In genomic region chr3:36477655-36478054, GRCh38 we compare ENCODE assay signal across 31 cellular contexts.
A peak's percentile ranks its signal among the peaks of the same experiment; 100 is the strongest.
DNase-seq lines count a peak whose midpoint lies in the region; ATAC-seq and TF ChIP-seq lines count a peak whose summit lies in the region.
"Had no signal": no experiment of that assay in that cellular context is flagged by ENCODE, and none has a peak within 500 bp of the region (broad histone marks: within the 10 kb centered on the region; RNA-seq: fewer than 3 reads in every experiment).

No MANE protein-coding gene starts in this region.

- H3K4me3 ChIP-seq in fibroblast of mammary gland (ENCODE audit: control insufficient read depth, low read depth, low read length) (no peak overlapping the region), skeletal muscle tissue (ENCODE audit: low read length in 3 of 3) (no peak overlapping the region)
- H3K4me3 ChIP-seq: psoas muscle, skin epidermis had no signal

- no peaks in the 10 kb centered on the region for H3K27me3 ChIP-seq in skeletal muscle tissue (ENCODE audit: control insufficient read depth in 3 of 3, insufficient read depth in 3 of 3, low read length in 3 of 3)

- H3K4me1 ChIP-seq in skeletal muscle tissue (ENCODE audit: control insufficient read depth in 3 of 3, insufficient read depth in 3 of 3, low read length in 3 of 3) = peaks cover 0 to 5% (median 0%) of the 10 kb centered on the region in 3 donors
- H3K4me1 ChIP-seq: psoas muscle had no signal

- H3K27ac ChIP-seq in skeletal muscle tissue (ENCODE audit: low read depth, low read length) = peak overlapping the region; percentile 45
- H3K27ac ChIP-seq: psoas muscle had no signal

- no peaks in the 10 kb centered on the region for H3K36me3 ChIP-seq in skeletal muscle tissue (ENCODE audit: control insufficient read depth in 3 of 3, insufficient read depth in 3 of 3, low read length in 3 of 3)

- no peaks in the 10 kb centered on the region for H3K9me3 ChIP-seq in skeletal muscle tissue (ENCODE audit: control insufficient read depth in 3 of 3, low read length in 3 of 3)
- H3K9me3 ChIP-seq: psoas muscle had no signal

- TF ChIP-seq CTCF in fibroblast of mammary gland (conservative IDR thresholded peaks at IDR 0.05; ENCODE audit: control insufficient read depth, insufficient read depth, low read depth, low read length) = no peak

- H3K9ac ChIP-seq in skeletal muscle tissue (ENCODE audit: low read depth in 1 of 3, low read length in 3 of 3) = no peak overlapping the region

- peak; percentile 80 for DNase-seq in AG20443 (ENCODE audit: low spot score)
- DNase-seq in M059J (ENCODE audit: low read depth) = peak; percentile 5
- DNase-seq in fibroblast of mammary gland (ENCODE audit: low read depth) = peak; percentile 86
- no peak for DNase-seq in T-helper 9 cell
- no peak for DNase-seq in stimulated activated CD4-positive, alpha-beta T cell treated with anti-CD3 and anti-CD28 coated beads, Interleukin-2, amount 100 ng/mL, for 48 hours
- no peak for DNase-seq in T-helper 1 cell
- DNase-seq: ACHN; activated CD4-positive, alpha-beta T cell treated with anti-CD3 and anti-CD28 coated beads for 1 hour; activated CD8-positive, alpha-beta T cell treated with anti-CD3 and anti-CD28 coated beads for 36 hours; activated T-cell treated with anti-CD3 and anti-CD28 coated beads for 4 hours; anterior cingulate cortex; cortex of kidney; DND-41; effector memory CD8-positive, alpha-beta T cell; H9; head of caudate nucleus; IMR-90; naive thymus-derived CD8-positive, alpha-beta T cell; NCI-H1105; NCI-H1930; NCI-H2227 treated with DMSO at 0.1 percent for 48 hours; nucleus accumbens; psoas muscle; stimulated activated CD4-positive, alpha-beta T cell treated with anti-CD3 and anti-CD28 coated beads, Interleukin-2, amount 100 ng/mL, for 24 hours; T-cell; trophoblast cell had no signal

- ATAC-seq in GM18870 (IDR thresholded peaks at IDR 0.05; ENCODE audit: unreplicated experiment) = no peak
- ATAC-seq: activated CD8-positive, alpha-beta T cell treated with anti-CD3 and anti-CD28 coated beads for 36 hours; activated naive CD4-positive, alpha-beta T cell treated with anti-CD3 and anti-CD28 coated beads, Interleukin-2, amount 50 U/mL, for 72 hours; effector memory CD8-positive, alpha-beta T cell; esophagus mucosa; naive thymus-derived CD8-positive, alpha-beta T cell; psoas muscle; T-cell had no signal

Comparison
In these comparisons a context has a peak if more than half of its experiments do, and no peak if none do; other contexts are left out.
1. DNase-seq: peak in AG20443 (single experiment), M059J (single experiment) and fibroblast of mammary gland (single experiment); none in T-helper 9 cell (single experiment), stimulated activated CD4-positive, alpha-beta T cell treated with anti-CD3 and anti-CD28 coated beads, Interleukin-2, amount 100 ng/mL, for 48 hours (0 of 2) and T-helper 1 cell (0 of 5).